In genomic region chr22:37591823-37592404, GRCh38 we compare ENCODE assay signal across 9 cellular contexts. TPM values are rescaled to one million over a fixed set of nuclear protein-coding genes. Genes with fewer than 3 reads are reported as not detected.
DNase-seq lines count a peak whose midpoint lies in the region; ATAC-seq and TF ChIP-seq lines count a peak whose summit lies in the region.
"Had no signal": no experiment of that assay in that cellular context is flagged by ENCODE, and none has a peak within 500 bp of the region (broad histone marks: within the 10 kb centered on the region; RNA-seq: fewer than 3 reads in every experiment).

No MANE protein-coding gene starts in this region.

- H3K4ac ChIP-seq in neuronal stem cell (ENCODE audit: low read length): no peak overlapping the region

- peaks cover 6% of the 10 kb centered on the region for H3K4me1 ChIP-seq in CD8-positive, alpha-beta T cell (ENCODE audit: insufficient read depth, low read length)
- peaks cover 6% of the 10 kb centered on the region for H3K4me1 ChIP-seq in KMS-11 (ENCODE audit: low read depth, poor library complexity, severe bottlenecking)
- H3K4me1 ChIP-seq in neuronal stem cell (ENCODE audit: control insufficient read depth in 2 of 2, insufficient read depth in 1 of 2, low read depth in 1 of 2, low read length in 2 of 2): peaks cover 0 to 2% of the 10 kb centered on the region in 2 donors

- no peaks in the 10 kb centered on the region for H4K20me1 ChIP-seq in KMS-11 (ENCODE audit: insufficient read depth)

- H3K14ac ChIP-seq in neuronal stem cell (ENCODE audit: low read length): no peak overlapping the region

- TF ChIP-seq CTCF in CD8-positive, alpha-beta T cell (IDR thresholded peaks at IDR 0.05): no peak
- TF ChIP-seq CTCF in KMS-11 (conservative IDR thresholded peaks at IDR 0.05; ENCODE audit: low read depth, low read length) (no peak), MCF 10A (IDR thresholded peaks at IDR 0.05; ENCODE audit: unreplicated experiment) (no peak), RWPE1 (conservative IDR thresholded peaks at IDR 0.05; ENCODE audit: low read depth) (no peak)

- H3K9ac ChIP-seq in KMS-11: no peak overlapping the region
- H3K9ac ChIP-seq in neuronal stem cell (ENCODE audit: low read depth, low read length, poor library complexity): no peak overlapping the region

- DNase-seq in CD8-positive, alpha-beta T cell: no peak
- DNase-seq in MCF 10A (ENCODE audit: unreplicated experiment): no peak
- no peak for DNase-seq in neuronal stem cell (ENCODE audit: low spot score)
- no peak for DNase-seq in RWPE1 (ENCODE audit: low spot score)

- peaks cover 3% of the 10 kb centered on the region for H3K27me3 Mint-ChIP-seq in CD8-positive, alpha-beta T cell (ENCODE audit: low read depth)
- no peaks in the 10 kb centered on the region for H3K27me3 Mint-ChIP-seq in MCF 10A (ENCODE audit: insufficient read depth, unreplicated experiment)

- no peak overlapping the region for H4K8ac ChIP-seq in neuronal stem cell (ENCODE audit: low read depth, low read length)

- no peak overlapping the region for H2BK15ac ChIP-seq in neuronal stem cell (ENCODE audit: low read length)

- POLR2A ChIA-PET in CD8-positive, alpha-beta T cell (lab: Charles Lee): interaction anchor here (0.9 to 2.0 kb wide), 6 partner anchors 12 to 53 kb away, joined by 3 to 25 read pairs (median 6); partner anchors contain the start of genes GGA1 and LGALS2
- POLR2A ChIA-PET in MCF 10A (lab: Yijun Ruan, JAX): interaction anchor here (0.6 to 1.7 kb wide), 19 partner anchors 9 to 1287 kb away, joined by 3 to 19 read pairs (median 5); partner anchors contain the start of genes GGA1 and LGALS2
- POLR2A ChIA-PET in RWPE1 (lab: Yijun Ruan, JAX; ENCODE audit: low non-redundant PET): no interaction called here

- H2BK12ac ChIP-seq in neuronal stem cell (ENCODE audit: low read length): no peak overlapping the region

- H3K4me1 Mint-ChIP-seq in CD8-positive, alpha-beta T cell (ENCODE audit: low read depth): peaks cover 12% of the 10 kb centered on the region
- H3K4me1 Mint-ChIP-seq in MCF 10A (ENCODE audit: insufficient read depth, unreplicated experiment): peaks cover 12% of the 10 kb centered on the region

- H3K23ac ChIP-seq in neuronal stem cell (ENCODE audit: low read depth, low read length, poor library complexity): no peak overlapping the region

- no peak overlapping the region for H2BK5ac ChIP-seq in neuronal stem cell (ENCODE audit: low read length)

- peak overlapping the region; percentile 88 for H3K27ac Mint-ChIP-seq in CD8-positive, alpha-beta T cell
- H3K27ac Mint-ChIP-seq in MCF 10A (ENCODE audit: low read depth, unreplicated experiment): no peak overlapping the region

- H2BK120ac ChIP-seq in neuronal stem cell (ENCODE audit: low read depth, low read length): no peak overlapping the region

- H3K18ac ChIP-seq in neuronal stem cell (ENCODE audit: low read length): no peak overlapping the region

- H3K4me3 Mint-ChIP-seq in CD8-positive, alpha-beta T cell: peak overlapping the region; percentile 75
- H3K4me3 Mint-ChIP-seq in MCF 10A (ENCODE audit: unreplicated experiment): peak overlapping the region; percentile 64

- no peaks in the 10 kb centered on the region for H3K36me3 Mint-ChIP-seq in CD8-positive, alpha-beta T cell
- H3K36me3 Mint-ChIP-seq in MCF 10A (ENCODE audit: insufficient read depth, unreplicated experiment): peaks cover 6% of the 10 kb centered on the region

- BruUV-seq in MCF 10A (replicated peaks; lab: Mats Ljungman, UMichigan): TSS peak; percentile 60

- H2AFZ ChIP-seq in KMS-11 (ENCODE audit: low read depth) (peak overlapping the region; percentile 73; the same call in 1 of the 2 replicates), neuronal stem cell (ENCODE audit: low read length) (peak overlapping the region; percentile 71)

- H4K91ac ChIP-seq in neuronal stem cell (ENCODE audit: low read depth, low read length, poor library complexity): no peak overlapping the region

- H3K9me3 ChIP-seq in CD8-positive, alpha-beta T cell (ENCODE audit: low read length): no peaks in the 10 kb centered on the region
- H3K9me3 ChIP-seq in neuronal stem cell (replicated peaks in 1 of 2; ENCODE audit: control insufficient read depth in 2 of 2, insufficient read depth in 1 of 2, low read depth in 1 of 2, low read length in 2 of 2): no peaks in the 10 kb centered on the region

- no peaks in the 10 kb centered on the region for H3K79me1 ChIP-seq in neuronal stem cell (ENCODE audit: low read depth, low read length)

- no peak overlapping the region for H2AK5ac ChIP-seq in neuronal stem cell (ENCODE audit: low read depth, low read length)

- no CpG with 5 or more reads among the region's 12 CpGs for WGBS in neuronal stem cell (ENCODE audit: extremely low coverage in 2 of 2, insufficient read length in 2 of 2, insufficient replicate concordance in 1 of 2), 2 donors

- no peaks in the 10 kb centered on the region for H3K9me3 Mint-ChIP-seq in CD8-positive, alpha-beta T cell
- no peaks in the 10 kb centered on the region for H3K9me3 Mint-ChIP-seq in MCF 10A (ENCODE audit: unreplicated experiment)

- no peak for ATAC-seq in CD8-positive, alpha-beta T cell
- ATAC-seq in GM21737 (IDR thresholded peaks at IDR 0.05; ENCODE audit: unreplicated experiment): no peak
- ATAC-seq in HG03442 (IDR thresholded peaks at IDR 0.05; ENCODE audit: unreplicated experiment): no peak
- no peak for ATAC-seq in activated CD4-positive, CD25-positive, alpha-beta regulatory T cell treated with anti-CD3 and anti-CD28 coated beads, Interleukin-2, amount 50 U/mL, for 24 hours

- CTCF ChIA-PET in CD8-positive, alpha-beta T cell (lab: Charles Lee): interaction anchor here (0.7 to 4.4 kb wide), 31 partner anchors 11 to 348 kb away, joined by 3 to 101 read pairs (median 4); partner anchors contain the start of genes GGA1, LGALS2, MFNG and RAC2
- CTCF ChIA-PET in MCF 10A (lab: Yijun Ruan, JAX) (interaction anchor here (0.6 to 9.2 kb wide), 31 partner anchors 8 to 332 kb away, joined by 3 to 131 read pairs (median 4); partner anchors contain the start of genes GGA1 and LGALS2), RWPE1 (lab: Yijun Ruan, JAX) (interaction anchor here (0.9 to 1.9 kb wide), 9 partner anchors 10 to 119 kb away, joined by 3 to 11 read pairs (median 6); partner anchors contain the start of gene LGALS2)

- intact Hi-C loops in CD8-positive, alpha-beta T cell (cut with DNase I, micrococcal nuclease): loop anchor here (1.0 to 10.0 kb wide), 7 partner anchors 13 to 615 kb away; no protein-coding TSS in a partner anchor
- intact Hi-C loops in MCF 10A (cut with micrococcal nuclease): loop anchor here (1.0 to 10.0 kb wide), 4 partner anchors 47 to 277 kb away; no protein-coding TSS in a partner anchor

- H3K36me3 ChIP-seq in CD8-positive, alpha-beta T cell (ENCODE audit: insufficient read depth, low read length): no peaks in the 10 kb centered on the region
- H3K36me3 ChIP-seq in KMS-11 (ENCODE audit: insufficient read depth) (no peaks in the 10 kb centered on the region), neuronal stem cell (replicated peaks in 1 of 2; ENCODE audit: control insufficient read depth in 2 of 2, insufficient read depth in 2 of 2, low read length in 2 of 2) (no peaks in the 10 kb centered on the region)

- no peaks in the 10 kb centered on the region for H3K27me3 ChIP-seq in CD8-positive, alpha-beta T cell (ENCODE audit: insufficient read depth, low read length)
- H3K27me3 ChIP-seq in KMS-11 (ENCODE audit: insufficient read depth, low read depth) (peaks cover 63% of the 10 kb centered on the region), neuronal stem cell (ENCODE audit: control insufficient read depth in 3 of 3, insufficient read depth in 3 of 3, low read depth in 1 of 3, low read length in 3 of 3) (peaks cover 0 to 18% (median 0%) of the 10 kb centered on the region in 3 experiments)

- H3K79me2 ChIP-seq in KMS-11 (ENCODE audit: insufficient read depth, low read depth): no peaks in the 10 kb centered on the region

- peak overlapping the region; percentile 15 for H3K4me3 ChIP-seq in CD8-positive, alpha-beta T cell (ENCODE audit: low read depth, low read length)
- no peak overlapping the region for H3K4me3 ChIP-seq in KMS-11 (IDR thresholded peaks at IDR 0.05; ENCODE audit: insufficient read depth, low read depth, low read length)
- peak overlapping the region in 1 of 2 donors; percentile 31 for H3K4me3 ChIP-seq in neuronal stem cell (ENCODE audit: low read length in 2 of 2)

- H3K4me2 ChIP-seq in KMS-11: peak overlapping the region; percentile 59
- H3K4me2 ChIP-seq in neuronal stem cell (ENCODE audit: insufficient read depth, low read length, poor library complexity, severe bottlenecking): no peak overlapping the region

- no peak overlapping the region for H3K27ac ChIP-seq in CD8-positive, alpha-beta T cell (ENCODE audit: low read depth, low read length)
- H3K27ac ChIP-seq in KMS-11 (no peak overlapping the region), neuronal stem cell (replicated peaks; ENCODE audit: low read length) (no peak overlapping the region), RWPE1 (no peak overlapping the region)

RNA-seq across cellular contexts. Expression of gene LGALS2, which starts 12.0 kb away (rescaled TPM):
- not detected for total RNA-seq in CD8-positive, alpha-beta T cell
- not detected in 2 replicates for total RNA-seq in MCF 10A (2022)
- not detected for polyA plus RNA-seq in neuronal stem cell (2013, experiment 1 of 2)
- polyA plus RNA-seq in neuronal stem cell (2013, experiment 2 of 2): not detected
- total RNA-seq: sciatic nerve had no signal

RNA-seq across cellular contexts. Expression of gene GGA1, which starts 16.7 kb away (rescaled TPM):
- 10 to 100 TPM; 66.0 to 69.1 TPM for total RNA-seq in CD8-positive, alpha-beta T cell
- total RNA-seq in MCF 10A (2022): 52.7 and 59.1 TPM in 2 replicates
- polyA plus RNA-seq in neuronal stem cell (2013, experiment 1 of 2): 32.1 TPM
- polyA plus RNA-seq in neuronal stem cell (2013, experiment 2 of 2): 31.4 TPM

RNA-seq across cellular contexts. Expression of gene CDC42EP1, which starts 31.6 kb away (rescaled TPM):
- total RNA-seq in CD8-positive, alpha-beta T cell: not detected
- 86.0 and 148 TPM in 2 replicates for total RNA-seq in MCF 10A (2022)
- 16.9 TPM for polyA plus RNA-seq in neuronal stem cell (2013, experiment 1 of 2)
- polyA plus RNA-seq in neuronal stem cell (2013, experiment 2 of 2): 16.2 TPM

RNA-seq across cellular contexts. Expression of gene SH3BP1, which starts 47.6 kb away (rescaled TPM):
- total RNA-seq in CD8-positive, alpha-beta T cell: 10 to 100 TPM; 51.5 to 52.9 TPM
- 1.5 and 1.9 TPM in 2 replicates for total RNA-seq in MCF 10A (2022)
- 14.6 TPM for polyA plus RNA-seq in neuronal stem cell (2013, experiment 1 of 2)
- 14.3 TPM for polyA plus RNA-seq in neuronal stem cell (2013, experiment 2 of 2)

Comparison
In these comparisons a context has a peak if more than half of its experiments do, and no peak if none do; other contexts are left out.
1. RNA of gene CDC42EP1, which starts 31.6 kb away (total RNA-seq): 86.0 to 148 TPM in MCF 10A; not detected in CD8-positive, alpha-beta T cell; every median in the first group is over 10 times any median in the second.